ENCODE assay signal across 23 cellular contexts in genomic region chr22:31474743-31475142, GRCh38. TPM values are rescaled to one million over a fixed set of nuclear protein-coding genes. Genes with fewer than 3 reads are reported as not detected.
DNase-seq lines count a peak whose midpoint lies in the region; ATAC-seq and TF ChIP-seq lines count a peak whose summit lies in the region.
"Had no signal": no experiment of that assay in that cellular context is flagged by ENCODE, and none has a peak within 500 bp of the region (broad histone marks: within the 10 kb centered on the region; RNA-seq: fewer than 3 reads in every experiment).

No MANE protein-coding gene starts in this region.

- no peak overlapping the region for H4K8ac ChIP-seq in IMR-90 (ENCODE audit: low read depth in 2 of 2, low read length in 2 of 2)

- peaks cover 2% of the 10 kb centered on the region; the same call in 1 of the 2 replicates for H3K4me1 ChIP-seq in IMR-90 (ENCODE audit: control insufficient read depth, insufficient read depth, low read length)
- no peaks in the 10 kb centered on the region for H3K4me1 ChIP-seq in prostate gland (replicated peaks)
- H3K4me1 ChIP-seq: gastrocnemius medialis, pancreas, right lobe of liver had no signal

- no peak overlapping the region for H2AK5ac ChIP-seq in IMR-90 (ENCODE audit: low read depth, low read length)

- H3K79me1 ChIP-seq in IMR-90 (ENCODE audit: low read depth in 1 of 2, low read length in 2 of 2), result peaks cover 33 to 53% of the 10 kb centered on the region in 2 experiments

- no peak overlapping the region for H3K4ac ChIP-seq in IMR-90 (ENCODE audit: low read depth, low read length)

- H3K14ac ChIP-seq in IMR-90 (replicated peaks; ENCODE audit: low read depth, low read length), result no peak overlapping the region

- H3K9me3 ChIP-seq in IMR-90 (ENCODE audit: control insufficient read depth, insufficient read depth, low read length) (no peaks in the 10 kb centered on the region), prostate gland (no peaks in the 10 kb centered on the region)
- H3K9me3 ChIP-seq: gastrocnemius medialis, pancreas, right lobe of liver, testis had no signal

- no peak overlapping the region for H2BK120ac ChIP-seq in IMR-90 (ENCODE audit: low read depth, low read length)

- CTCF ChIA-PET in IMR-90 (lab: Yijun Ruan, JAX), result no interaction called here

- no peak overlapping the region for H2AK9ac ChIP-seq in IMR-90 (replicated peaks; ENCODE audit: low read depth, low read length, poor library complexity)

- BruUV-seq in IMR-90 (replicated peaks; lab: Mats Ljungman, UMichigan), result no TSS peak

- H4K5ac ChIP-seq in IMR-90 (ENCODE audit: low read depth, low read length), result no peak overlapping the region

- H3K9ac ChIP-seq in IMR-90 (ENCODE audit: low read depth, low read length), result no peak overlapping the region

- H3K23ac ChIP-seq in IMR-90 (ENCODE audit: low read depth, low read length), result no peak overlapping the region

- H2BK15ac ChIP-seq in IMR-90 (ENCODE audit: low read depth, low read length), result no peak overlapping the region

- H3K9me1 ChIP-seq in IMR-90 (ENCODE audit: insufficient read depth, low read length), result 0 out of 2 replicates have a peak, but pooled peaks cover 3% of the 10 kb centered on the region

- H2BK20ac ChIP-seq in IMR-90 (ENCODE audit: low read depth, low read length), result no peak overlapping the region

- H4K91ac ChIP-seq in IMR-90 (ENCODE audit: insufficient read depth, low read depth, low read length), result no peak overlapping the region

- H3K18ac ChIP-seq in IMR-90 (ENCODE audit: low read depth, low read length), result no peak overlapping the region

- no CpG with 5 or more reads among the region's 2 CpGs for WGBS in IMR-90 (ENCODE audit: extremely low coverage in 2 of 2, insufficient read length in 1 of 2), 2 experiments
- 96% methylated on average over 2 of the region's 2 CpGs for WGBS in prostate gland

- H3K27me3 ChIP-seq in IMR-90 (ENCODE audit: control insufficient read depth, insufficient read depth, low read length), result no peaks in the 10 kb centered on the region
- no peaks in the 10 kb centered on the region for H3K27me3 ChIP-seq in prostate gland (replicated peaks; ENCODE audit: insufficient read depth)
- H3K27me3 ChIP-seq: gastrocnemius medialis, pancreas, right lobe of liver, testis had no signal

- TF ChIP-seq CTCF in AG09309 (IDR thresholded peaks at IDR 0.05; ENCODE audit: control insufficient read depth, insufficient read depth, low read depth, low read length, missing control alignments) (no peak), IMR-90 (conservative IDR thresholded peaks at IDR 0.05; ENCODE audit: low read depth, low read length) (no peak), prostate gland (IDR thresholded peaks at IDR 0.05) (no peak)

- intact Hi-C loops in IMR-90 (cut with micrococcal nuclease), result no loop called here
- intact Hi-C loops in prostate gland (cut with DNase I), result no loop called here

- peaks cover 28% of the 10 kb centered on the region for H4K20me1 ChIP-seq in IMR-90 (ENCODE audit: insufficient read depth, low read length)

- POLR2A ChIA-PET in IMR-90 (lab: Charles Lee; ENCODE audit: unreplicated experiment), result no interaction called here

- dilution Hi-C loops in IMR-90 (cut with HindIII; ENCODE audit: low sequenced_read_pairs, unreplicated experiment), result no loop called here

- H3K56ac ChIP-seq in IMR-90 (ENCODE audit: extremely low read depth, insufficient read depth, low read length), result no peak overlapping the region

- peak; percentile 97 for ATAC-seq in IMR-90 (ENCODE audit: low read depth)
- ATAC-seq: activated CD4-positive, CD25-positive, alpha-beta regulatory T cell treated with anti-CD3 and anti-CD28 coated beads, Interleukin-2, amount 50 U/mL, for 24 hours; activated CD8-positive, alpha-beta T cell treated with anti-CD3 and anti-CD28 coated beads for 36 hours; gastrocnemius medialis; pancreas; right lobe of liver had no signal

- H3K4me3 ChIP-seq in AG09309 (ENCODE audit: control insufficient read depth, low read depth, low read length) (no peak overlapping the region), IMR-90 (ENCODE audit: insufficient read depth, low read depth, low read length) (no peak overlapping the region), prostate gland (no peak overlapping the region)
- H3K4me3 ChIP-seq: gastrocnemius medialis, pancreas, right lobe of liver, testis had no signal

- no peak for TF ChIP-seq RAD21 in IMR-90 (IDR thresholded peaks at IDR 0.05; ENCODE audit: low read length)

- H2AFZ ChIP-seq in IMR-90 (replicated peaks; ENCODE audit: low read length, poor library complexity), result no peak overlapping the region

- H3K27ac ChIP-seq in IMR-90 (ENCODE audit: insufficient read depth, low read length) (no peak overlapping the region), prostate gland (no peak overlapping the region)
- H3K27ac ChIP-seq: gastrocnemius medialis, pancreas, right lobe of liver, RWPE1, testis had no signal

- TF ChIP-seq POLR2A in IMR-90 (IDR thresholded peaks at IDR 0.05; ENCODE audit: low read depth, low read length) (no peak), prostate gland (IDR thresholded peaks at IDR 0.05) (no peak)

- no peak overlapping the region for H3K4me2 ChIP-seq in IMR-90 (ENCODE audit: low read depth, low read length)

- DNase-seq in AG09309 (ENCODE audit: low read depth) (peak; percentile 85), IMR-90 (peak; percentile 89), dedifferentiated amniotic fluid mesenchymal stem cell (ENCODE audit: extremely low spot score) (peak; percentile 92), myocyte (ENCODE audit: low read depth) (peak; percentile 16), prostate gland (ENCODE audit: low spot score) (no peak), NCI-H2196 (lab: John Stamatoyannopoulos, UW; ENCODE audit: unreplicated experiment) (no peak), HuH-7 (ENCODE audit: low spot score) (no peak)
- DNase-seq in stimulated activated naive CD4-positive, alpha-beta T cell treated with Interleukin-2 at 50 U/mL for 16 hours (lab: John Stamatoyannopoulos, UW), result no peak
- DNase-seq: activated CD8-positive, alpha-beta T cell treated with anti-CD3 and anti-CD28 coated beads for 36 hours; activated naive CD4-positive, alpha-beta T cell treated with Interleukin-2 at 50 U/mL for 16 hours; anterior cingulate cortex; DMS79 treated with DMSO at 0.1 percent for 48 hours; gastrocnemius medialis; naive B cell; NCI-H1105; NCI-H2081 treated with DMSO at 0.1 percent for 48 hours; NCI-H510A treated with DMSO at 0.1 percent for 48 hours; pancreas; right lobe of liver; T1000; testis had no signal

- in situ Hi-C loops in IMR-90 (cut with MboI; ENCODE audit: low sequenced_read_pairs), result no loop called here

- H3K36me3 ChIP-seq in IMR-90 (ENCODE audit: control insufficient read depth, insufficient read depth, low read length) (peaks cover 23% of the 10 kb centered on the region), prostate gland (no peaks in the 10 kb centered on the region)

- peak overlapping the region; percentile 71 for H2BK5ac ChIP-seq in IMR-90 (ENCODE audit: low read depth, low read length, poor library complexity, severe bottlenecking)

TF ChIP-seq in IMR-90, 13 proteins besides CTCF, POLR2A, EP300 and RAD21:
- peak; percentile 76 for TF ChIP-seq CEBPB (IDR thresholded peaks at IDR 0.05; ENCODE audit: low read depth, low read length)
- no peak for TF ChIP-seq SMC3 (IDR thresholded peaks at IDR 0.05; ENCODE audit: low read depth, low read length)
- peak; percentile 25; the same call in 1 of the 2 replicates for TF ChIP-seq MAFK (IDR thresholded peaks at IDR 0.05; ENCODE audit: low read depth, low read length)
- TF ChIP-seq RCOR1 (IDR thresholded peaks at IDR 0.05; ENCODE audit: insufficient replicate concordance, low read length), result peak; percentile 17
- TF ChIP-seq MAZ (IDR thresholded peaks at IDR 0.05; ENCODE audit: borderline replicate concordance, low read depth, low read length), result no peak
- no peak for TF ChIP-seq NFE2L2 (IDR thresholded peaks at IDR 0.05; ENCODE audit: low read depth, low read length)
- no peak for TF ChIP-seq RFX5 (IDR thresholded peaks at IDR 0.05; ENCODE audit: low read depth, low read length)
- TF ChIP-seq MXI1 (IDR thresholded peaks at IDR 0.05; ENCODE audit: borderline replicate concordance, low read depth, low read length), result no peak
TF ChIP-seq in IMR-90: peak in this region for 3.

RNA-seq across cellular contexts. Expression of gene EIF4ENIF1, which starts 14.9 kb away (rescaled TPM):
- 14.7 and 16.4 TPM in 2 replicates for total RNA-seq in IMR-90 (2012; rRNA removed)
- 16.0 and 17.2 TPM in 2 replicates for polyA plus RNA-seq in IMR-90 (2012; rRNA removed)
- 7.8 and 8.1 TPM in 2 replicates for polyA plus RNA-seq in IMR-90 (2012; cell fraction: cytosol; rRNA removed)
- 22.6 and 39.0 TPM in 2 replicates for polyA plus RNA-seq in IMR-90 (2012; cell fraction: nucleus; rRNA removed; ENCODE audit: low replicate concordance)
- 12.6 and 13.8 TPM in 2 replicates for total RNA-seq in myocyte
- polyA plus RNA-seq in myocyte (2012), result 19.9 TPM
- total RNA-seq in prostate gland, result 10 to 100 TPM; 11.9 to 38.1 TPM

RNA-seq across cellular contexts. Expression of gene SFI1, which starts 21.6 kb away (rescaled TPM):
- total RNA-seq in IMR-90 (2012; rRNA removed), result 8.9 and 9.9 TPM in 2 replicates
- polyA plus RNA-seq in IMR-90 (2012; rRNA removed), result 12.0 and 12.3 TPM in 2 replicates
- polyA plus RNA-seq in IMR-90 (2012; cell fraction: cytosol; rRNA removed), result 4.8 and 6.5 TPM in 2 replicates
- polyA plus RNA-seq in IMR-90 (2012; cell fraction: nucleus; rRNA removed; ENCODE audit: low replicate concordance), result 69.1 and 132 TPM in 2 replicates
- 3.9 and 4.0 TPM in 2 replicates for total RNA-seq in myocyte
- 11.7 TPM for polyA plus RNA-seq in myocyte (2012)
- total RNA-seq in prostate gland, result 10 to 100 TPM; 21.5 to 68.8 TPM

Comparison
In these comparisons a context has a peak if more than half of its experiments do, and no peak if none do; other contexts are left out.
1. DNase-seq: peak in AG09309 (single experiment), IMR-90 (single experiment), dedifferentiated amniotic fluid mesenchymal stem cell (single experiment) and myocyte (single experiment); none in prostate gland (single experiment), stimulated activated naive CD4-positive, alpha-beta T cell treated with Interleukin-2 at 50 U/mL for 16 hours (single experiment), NCI-H2196 (single experiment) and HuH-7 (single experiment).